Comparison of ENCODE assay signal across 8 cellular contexts in genomic region chr17:80455784-80456183, GRCh38. TPM values are rescaled to one million over a fixed set of nuclear protein-coding genes. Genes with fewer than 3 reads are reported as not detected.
DNase-seq lines count a peak whose midpoint lies in the region; ATAC-seq and TF ChIP-seq lines count a peak whose summit lies in the region.

No MANE protein-coding gene starts in this region.

- peak overlapping the region; percentile 92 for H3K27ac Mint-ChIP-seq in T-helper 2 cell treated with Interferon-gamma antibody and Interleukin-4, amounts not matched to agents 5 μg/mL and 100 μg/mL, for 36 hours
- peak overlapping the region; percentile 94 to 95 for H3K27ac Mint-ChIP-seq in T-cell
- peak overlapping the region; percentile 81 to 91 for H3K27ac Mint-ChIP-seq in stimulated activated naive CD8-positive, alpha-beta T cell treated with anti-CD3 and anti-CD28 coated beads, Interleukin-15, amount 100 ng/mL, for 72 hours

- no peak overlapping the region for H2AFZ ChIP-seq in fibroblast of lung (ENCODE audit: low read length)

- no peak overlapping the region for H3K9ac ChIP-seq in fibroblast of lung (ENCODE audit: insufficient read depth, low read length)

- H4K20me1 ChIP-seq in fibroblast of lung (ENCODE audit: control insufficient read depth, extremely low read depth, insufficient read depth, low read length) = no peaks in the 10 kb centered on the region

- H3K27me3 Mint-ChIP-seq in T-helper 2 cell treated with Interferon-gamma antibody and Interleukin-4, amounts not matched to agents 5 μg/mL and 100 μg/mL, for 36 hours (ENCODE audit: low read depth) = peaks cover 17% of the 10 kb centered on the region
- peaks cover 17 to 35% of the 10 kb centered on the region in 2 donors for H3K27me3 Mint-ChIP-seq in T-cell
- H3K27me3 Mint-ChIP-seq in stimulated activated naive CD8-positive, alpha-beta T cell treated with anti-CD3 and anti-CD28 coated beads, Interleukin-15, amount 100 ng/mL, for 72 hours = peaks cover 42% of the 10 kb centered on the region

- no peaks in the 10 kb centered on the region for H3K27me3 ChIP-seq in fibroblast of lung (ENCODE audit: control insufficient read depth, insufficient read depth, low read length)

- peaks cover 6% of the 10 kb centered on the region for H3K4me1 ChIP-seq in fibroblast of lung (ENCODE audit: control insufficient read depth, extremely low read depth, insufficient read depth, low read length)

- no peaks in the 10 kb centered on the region for H3K9me3 Mint-ChIP-seq in T-helper 2 cell treated with Interferon-gamma antibody and Interleukin-4, amounts not matched to agents 5 μg/mL and 100 μg/mL, for 36 hours
- H3K9me3 Mint-ChIP-seq in T-cell = no peaks in the 10 kb centered on the region
- no peaks in the 10 kb centered on the region for H3K9me3 Mint-ChIP-seq in stimulated activated naive CD8-positive, alpha-beta T cell treated with anti-CD3 and anti-CD28 coated beads, Interleukin-15, amount 100 ng/mL, for 72 hours

- CTCF ChIA-PET in T-cell (lab: Charles Lee) = no interaction called here

- peaks cover 32% of the 10 kb centered on the region for H3K4me1 Mint-ChIP-seq in T-helper 2 cell treated with Interferon-gamma antibody and Interleukin-4, amounts not matched to agents 5 μg/mL and 100 μg/mL, for 36 hours (ENCODE audit: low read depth)
- peaks cover 9 to 22% (median 12%) of the 10 kb centered on the region in 3 donors for H3K4me1 Mint-ChIP-seq in T-cell
- H3K4me1 Mint-ChIP-seq in stimulated activated naive CD8-positive, alpha-beta T cell treated with anti-CD3 and anti-CD28 coated beads, Interleukin-15, amount 100 ng/mL, for 72 hours = peaks cover 48% of the 10 kb centered on the region

- DNase-seq in T-helper 2 cell treated with Interferon-gamma antibody and Interleukin-4, amounts not matched to agents 5 μg/mL and 100 μg/mL, for 36 hours (ENCODE audit: low spot score) = no peak
- DNase-seq in T-helper 2 cell (no peak), T-cell (no peak), fibroblast of lung (ENCODE audit: low read depth in 2 of 2) (no peak), T1000 (lab: John Stamatoyannopoulos, UW) (no peak), NCI-H526 (lab: John Stamatoyannopoulos, UW) (no peak)
- no peak for DNase-seq in stimulated activated naive CD8-positive, alpha-beta T cell treated with anti-CD3 and anti-CD28 coated beads, Interleukin-15, amount 100 ng/mL, for 72 hours

- no peaks in the 10 kb centered on the region for H3K9me3 ChIP-seq in fibroblast of lung (ENCODE audit: control insufficient read depth, insufficient read depth, low read depth, low read length)

- peak overlapping the region in 2 of 4 experiments; percentile 61 to 77 for H3K4me3 ChIP-seq in fibroblast of lung (replicated peaks in 1 of 4; ENCODE audit: control extremely low read depth in 1 of 4, insufficient read depth in 1 of 4, low read depth in 3 of 4, low read length in 4 of 4)

- no peak overlapping the region for H3K27ac ChIP-seq in fibroblast of lung (ENCODE audit: insufficient read depth, low read length)

- ATAC-seq in T-cell (replicated peaks in 1 of 4) (no peak), HG03520 (IDR thresholded peaks at IDR 0.05; ENCODE audit: unreplicated experiment) (no peak)
- ATAC-seq in stimulated activated naive CD8-positive, alpha-beta T cell treated with anti-CD3 and anti-CD28 coated beads, Interleukin-15, amount 100 ng/mL, for 72 hours = no peak

- peaks cover 1% of the 10 kb centered on the region for H3K36me3 Mint-ChIP-seq in T-helper 2 cell treated with Interferon-gamma antibody and Interleukin-4, amounts not matched to agents 5 μg/mL and 100 μg/mL, for 36 hours (ENCODE audit: low read depth)
- no peaks in the 10 kb centered on the region for H3K36me3 Mint-ChIP-seq in T-cell

- peak overlapping the region; percentile 95 for H3K4me3 Mint-ChIP-seq in T-helper 2 cell treated with Interferon-gamma antibody and Interleukin-4, amounts not matched to agents 5 μg/mL and 100 μg/mL, for 36 hours
- H3K4me3 Mint-ChIP-seq in T-cell = peak overlapping the region; percentile 86 to 89 (median 88)
- H3K4me3 Mint-ChIP-seq in stimulated activated naive CD8-positive, alpha-beta T cell treated with anti-CD3 and anti-CD28 coated beads, Interleukin-15, amount 100 ng/mL, for 72 hours = peak overlapping the region; percentile 50 to 96

- H3K36me3 ChIP-seq in fibroblast of lung (ENCODE audit: control insufficient read depth, insufficient read depth, low read length) = no peaks in the 10 kb centered on the region

- no peaks in the 10 kb centered on the region for H3K79me2 ChIP-seq in fibroblast of lung (ENCODE audit: control insufficient read depth, insufficient read depth, low read length)

- peak overlapping the region; percentile 96 for H3K4me2 ChIP-seq in fibroblast of lung (ENCODE audit: extremely low read depth, insufficient read depth, low read length)

- POLR2A ChIA-PET in T-cell (lab: Charles Lee) = no interaction called here

- no peak for TF ChIP-seq CTCF in fibroblast of lung (conservative IDR thresholded peaks at IDR 0.05 in 1 of 2, IDR thresholded peaks at IDR 0.05 in 1 of 2; ENCODE audit: low read depth in 1 of 2, low read length in 2 of 2)

RNA-seq across cellular contexts. Expression of gene NPTX1, which starts 20.6 kb away (rescaled TPM):
- under 1 TPM; 0.13 to 0.67 (median 0.33) TPM for total RNA-seq in T-cell
- 3.3 and 31.2 TPM in 2 replicates for total RNA-seq in fibroblast of lung
- polyA plus RNA-seq in fibroblast of lung = 14.9 and 86.0 TPM in 2 replicates
- 23.4 and 100 TPM in 2 replicates for polyA plus RNA-seq in fibroblast of lung (2012)
- 37.5 and 184 TPM in 2 replicates for polyA minus RNA-seq in fibroblast of lung (ENCODE audit: low replicate concordance)

RNA-seq across cellular contexts. Expression of gene ENDOV, which starts 40.8 kb away (rescaled TPM):
- total RNA-seq in T-cell (10 to 100 TPM; 17.1 to 22.2 (median 21.1) TPM), fibroblast of lung (25.4 and 28.7 TPM in 2 replicates)
- polyA plus RNA-seq in fibroblast of lung = 10.1 and 13.1 TPM in 2 replicates
- polyA plus RNA-seq in fibroblast of lung (2012) = 15.0 and 17.0 TPM in 2 replicates
- 8.7 and 9.9 TPM in 2 replicates for polyA minus RNA-seq in fibroblast of lung (ENCODE audit: low replicate concordance)
